In the genomic region with DNA sequence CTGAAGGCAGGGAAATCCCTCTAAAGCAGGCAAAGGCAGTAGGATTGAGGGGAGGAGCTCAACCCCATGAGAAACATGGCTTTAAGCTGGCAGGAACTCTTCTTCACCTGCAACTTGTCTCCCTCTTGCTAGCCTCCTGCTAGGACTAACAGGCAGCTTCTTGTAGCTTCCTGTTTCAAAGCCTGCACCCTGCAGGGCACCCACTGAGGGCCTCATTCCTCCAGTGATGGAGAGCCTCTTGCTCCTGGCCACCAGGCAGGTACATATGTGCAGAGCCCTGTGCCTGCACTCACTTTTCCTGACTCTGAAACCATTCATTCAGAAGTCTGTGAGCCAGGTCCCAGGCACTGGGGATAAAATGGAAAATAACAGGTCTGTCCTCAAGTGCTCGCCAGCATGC, we compare ENCODE assay signal across 27 cellular contexts.
"Had no signal": no experiment of that assay in that cellular context is flagged by ENCODE, and none has a peak within 500 bp of the region (broad histone marks: within the 10 kb centered on the region; RNA-seq: fewer than 3 reads in every experiment).

No MANE protein-coding gene starts in this region.

- H3K27ac ChIP-seq: brain microvascular endothelial cell, epithelial cell of prostate, gastroesophageal sphincter, heart right ventricle, VCaP had no signal

- H3K27me3 ChIP-seq: brain microvascular endothelial cell, gastroesophageal sphincter, heart right ventricle had no signal

- H3K4me3 Mint-ChIP-seq: activated B cell treated with CpG ODN at 0.5 μM for 24 hours; activated CD8-positive, alpha-beta T cell treated with anti-CD3 and anti-CD28 coated beads for 36 hours; activated naive CD8-positive, alpha-beta T cell; activated T-cell treated with anti-CD3 and anti-CD28 coated beads, Interleukin-2, amount 50 U/mL, for 4 hours; activated T-helper 17 cell treated with anti-CD3 and anti-CD28 coated beads, Interleukin-2, amount 50 U/mL, for 72 hours; effector memory CD8-positive, alpha-beta T cell had no signal

- DNase-seq: activated B cell treated with CpG ODN at 0.5 μM for 24 hours; activated CD4-positive, alpha-beta T cell treated with anti-CD3 and anti-CD28 coated beads for 48 hours; activated CD4-positive, alpha-beta T cell treated with anti-CD3 and anti-CD28 coated beads, Interleukin-2, amount 50 U/mL, for 1 hour; activated CD4-positive, alpha-beta T cell treated with anti-CD3 and anti-CD28 coated beads, Interleukin-2, amount 50 U/mL, for 48 hours; activated CD8-positive, alpha-beta memory T cell treated with anti-CD3 and anti-CD28 coated beads for 24 hours; activated CD8-positive, alpha-beta T cell treated with anti-CD3 and anti-CD28 coated beads for 36 hours; activated effector memory CD4-positive, alpha-beta T cell treated with Interleukin-2 at 50 U/mL for 16 hours; activated gamma-delta T cell treated with Interleukin-2 at 50 U/mL for 16 hours; activated naive CD4-positive, alpha-beta T cell treated with anti-CD3 and anti-CD28 coated beads, Interleukin-2, amount 50 U/mL, for 16 hours; activated naive CD4-positive, alpha-beta T cell treated with Interleukin-2 at 50 U/mL for 16 hours; activated T-cell treated with anti-CD3 and anti-CD28 coated beads, Interleukin-2, amount 50 U/mL, for 4 hours; amniotic stem cell; anterior cingulate cortex; brain microvascular endothelial cell; caudate nucleus; cortex of kidney; dermis blood vessel endothelial cell; effector CD4-positive, alpha-beta T cell; effector memory CD8-positive, alpha-beta T cell; foreskin melanocyte; heart right ventricle; T-helper 2 cell had no signal

- H3K4me3 ChIP-seq: gastroesophageal sphincter, heart right ventricle had no signal

- H3K27me3 Mint-ChIP-seq: activated B cell treated with CpG ODN at 0.5 μM for 24 hours; activated CD8-positive, alpha-beta T cell treated with anti-CD3 and anti-CD28 coated beads for 36 hours; activated naive CD8-positive, alpha-beta T cell; activated T-helper 17 cell treated with anti-CD3 and anti-CD28 coated beads, Interleukin-2, amount 50 U/mL, for 72 hours; effector memory CD8-positive, alpha-beta T cell had no signal

- H3K9me3 Mint-ChIP-seq: activated B cell treated with CpG ODN at 0.5 μM for 24 hours; activated CD8-positive, alpha-beta T cell treated with anti-CD3 and anti-CD28 coated beads for 36 hours; activated T-cell treated with anti-CD3 and anti-CD28 coated beads, Interleukin-2, amount 50 U/mL, for 4 hours; activated T-helper 17 cell treated with anti-CD3 and anti-CD28 coated beads, Interleukin-2, amount 50 U/mL, for 72 hours; effector memory CD8-positive, alpha-beta T cell had no signal

- H3K36me3 ChIP-seq: brain microvascular endothelial cell had no signal

- H3K9me3 ChIP-seq: gastroesophageal sphincter, heart right ventricle had no signal

- H3K27ac Mint-ChIP-seq: activated B cell treated with CpG ODN at 0.5 μM for 24 hours; activated CD8-positive, alpha-beta T cell treated with anti-CD3 and anti-CD28 coated beads for 36 hours; activated naive CD8-positive, alpha-beta T cell; activated T-helper 17 cell treated with anti-CD3 and anti-CD28 coated beads, Interleukin-2, amount 50 U/mL, for 72 hours had no signal

- H3K4me1 ChIP-seq: gastroesophageal sphincter had no signal

- H3K4me1 Mint-ChIP-seq: activated T-helper 17 cell treated with anti-CD3 and anti-CD28 coated beads, Interleukin-2, amount 50 U/mL, for 72 hours had no signal
